ENCODE assay signal across 11 cellular contexts in the genomic region with DNA sequence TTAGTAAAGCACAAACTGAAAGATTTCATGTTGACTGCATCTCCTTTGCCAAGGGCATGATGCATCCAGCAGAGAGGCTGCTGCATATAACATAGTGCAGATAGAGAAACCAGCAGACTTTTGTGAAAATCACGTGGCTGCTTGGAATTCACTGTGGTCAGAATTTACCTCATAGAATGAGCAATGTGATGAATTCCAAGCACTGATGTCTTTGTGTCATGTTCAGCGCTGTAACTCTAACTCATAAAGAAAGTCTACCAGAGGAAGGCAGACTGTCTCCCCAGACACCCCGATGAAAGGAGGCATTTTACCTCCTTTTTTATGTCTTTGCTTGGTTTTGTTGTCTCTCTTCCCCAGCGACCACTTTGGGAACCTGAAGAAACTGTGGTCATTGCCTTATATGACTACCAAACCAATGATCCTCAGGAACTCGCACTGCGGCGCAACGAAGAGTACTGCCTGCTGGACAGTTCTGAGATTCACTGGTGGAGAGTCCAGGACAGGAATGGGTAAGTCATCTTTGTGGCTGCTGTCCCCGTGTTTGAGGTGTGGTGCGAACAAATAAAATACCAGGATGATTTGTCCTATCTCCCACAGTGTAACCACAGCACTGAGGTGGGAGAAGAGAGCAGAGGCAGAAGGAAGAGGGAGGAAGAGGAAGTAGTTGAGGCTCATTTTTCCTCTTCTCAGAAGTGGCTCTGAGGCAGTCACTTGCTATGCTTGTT. TPM values are rescaled to one million over a fixed set of nuclear protein-coding genes. Genes with fewer than 3 reads are reported as not detected.
DNase-seq lines count a peak whose midpoint lies in the region; ATAC-seq and TF ChIP-seq lines count a peak whose summit lies in the region.
"Had no signal": no experiment of that assay in that cellular context is flagged by ENCODE, and none has a peak within 500 bp of the region (broad histone marks: within the 10 kb centered on the region; RNA-seq: fewer than 3 reads in every experiment).

No MANE protein-coding gene starts in this region.

- H4K91ac ChIP-seq in IMR-90 (ENCODE audit: insufficient read depth, low read depth, low read length), result no peak overlapping the region

- no peak overlapping the region for H3K56ac ChIP-seq in IMR-90 (ENCODE audit: extremely low read depth, insufficient read depth, low read length)

- no peak overlapping the region for H3K23ac ChIP-seq in IMR-90 (ENCODE audit: low read depth, low read length)

- no peak overlapping the region for H4K8ac ChIP-seq in IMR-90 (ENCODE audit: low read depth in 2 of 2, low read length in 2 of 2)

- DNase-seq in AG09309 (ENCODE audit: low read depth), result peak; percentile 64
- peak; percentile 35 for DNase-seq in IMR-90
- peak; percentile 62 for DNase-seq in activated T-cell treated with anti-CD3 and anti-CD28 coated beads, Interleukin-2, amount 50 U/mL, for 1 hour
- DNase-seq in myocyte (ENCODE audit: low read depth), result peak; percentile 52
- DNase-seq in G401 (ENCODE audit: low spot score), result no peak
- no peak for DNase-seq in NCI-H2227 (lab: John Stamatoyannopoulos, UW; ENCODE audit: unreplicated experiment)
- DNase-seq in NCI-H2171 treated with DMSO at 0.1 percent for 48 hours (lab: John Stamatoyannopoulos, UW), result no peak
- no peak for DNase-seq in cerebellum (ENCODE audit: low spot score)
- DNase-seq: Caco-2 had no signal

- H3K4me3 ChIP-seq in AG09309 (ENCODE audit: control insufficient read depth, low read depth, low read length) (no peak overlapping the region), IMR-90 (ENCODE audit: insufficient read depth, low read depth, low read length) (no peak overlapping the region)
- H3K4me3 ChIP-seq: prostate gland had no signal

- no peak for TF ChIP-seq POLR2A in IMR-90 (IDR thresholded peaks at IDR 0.05; ENCODE audit: low read depth, low read length)

- no peak for TF ChIP-seq RAD21 in IMR-90 (IDR thresholded peaks at IDR 0.05; ENCODE audit: low read length)

- dilution Hi-C loops in IMR-90 (cut with HindIII; ENCODE audit: low sequenced_read_pairs, unreplicated experiment), result no loop called here

- H2BK5ac ChIP-seq in IMR-90 (ENCODE audit: low read depth, low read length, poor library complexity, severe bottlenecking), result no peak overlapping the region

- H3K18ac ChIP-seq in IMR-90 (ENCODE audit: low read depth, low read length), result no peak overlapping the region

- intact Hi-C loops in IMR-90 (cut with micrococcal nuclease), result no loop called here

- no peak overlapping the region for H2BK20ac ChIP-seq in IMR-90 (ENCODE audit: low read depth, low read length)

- no peaks in the 10 kb centered on the region for H3K79me1 ChIP-seq in IMR-90 (ENCODE audit: low read depth in 1 of 2, low read length in 2 of 2)

- CTCF ChIA-PET in IMR-90 (lab: Yijun Ruan, JAX), result no interaction called here

- no peak overlapping the region for H3K27ac ChIP-seq in IMR-90 (ENCODE audit: insufficient read depth, low read length)
- H3K27ac ChIP-seq: epithelial cell of prostate, prostate gland had no signal

- no peak overlapping the region for H3K4me2 ChIP-seq in IMR-90 (ENCODE audit: low read depth, low read length)

- ATAC-seq in IMR-90 (ENCODE audit: low read depth), result peak; percentile 27; the same call in 1 of the 2 replicates

- H2BK120ac ChIP-seq in IMR-90 (ENCODE audit: low read depth, low read length), result no peak overlapping the region

- H3K4ac ChIP-seq in IMR-90 (ENCODE audit: low read depth, low read length), result no peak overlapping the region

- H2AK5ac ChIP-seq in IMR-90 (ENCODE audit: low read depth, low read length), result no peak overlapping the region

- in situ Hi-C loops in IMR-90 (cut with MboI; ENCODE audit: low sequenced_read_pairs) (no loop called here), G401 (cut with HindIII; ENCODE audit: low sequenced_read_pairs) (no loop called here)

- H3K4me1 ChIP-seq in IMR-90 (ENCODE audit: control insufficient read depth, insufficient read depth, low read length), result no peaks in the 10 kb centered on the region
- H3K4me1 ChIP-seq: Caco-2, prostate gland had no signal

- H2BK15ac ChIP-seq in IMR-90 (ENCODE audit: low read depth, low read length), result no peak overlapping the region

- no peak overlapping the region for H4K5ac ChIP-seq in IMR-90 (ENCODE audit: low read depth, low read length)

- H3K36me3 ChIP-seq in IMR-90 (ENCODE audit: control insufficient read depth, insufficient read depth, low read length), result no peaks in the 10 kb centered on the region
- H3K36me3 ChIP-seq: prostate gland had no signal

- POLR2A ChIA-PET in IMR-90 (lab: Charles Lee; ENCODE audit: unreplicated experiment), result no interaction called here

- H3K9me3 ChIP-seq in IMR-90 (ENCODE audit: control insufficient read depth, insufficient read depth, low read length), result no peaks in the 10 kb centered on the region
- H3K9me3 ChIP-seq: Caco-2, prostate gland had no signal

- 51% methylated on average over 3 of the region's 10 CpGs; no CpG with 5 or more reads in 1 of the 2 experiments for WGBS in IMR-90 (ENCODE audit: extremely low coverage in 2 of 2, insufficient read length in 1 of 2), 2 experiments

- H3K9me1 ChIP-seq in IMR-90 (ENCODE audit: insufficient read depth, low read length), result no peaks in the 10 kb centered on the region

- H3K14ac ChIP-seq in IMR-90 (replicated peaks; ENCODE audit: low read depth, low read length), result no peak overlapping the region

- H2AFZ ChIP-seq in IMR-90 (replicated peaks; ENCODE audit: low read length, poor library complexity), result no peak overlapping the region

- no peaks in the 10 kb centered on the region for H4K20me1 ChIP-seq in IMR-90 (ENCODE audit: insufficient read depth, low read length)

- no peak overlapping the region for H3K9ac ChIP-seq in IMR-90 (ENCODE audit: low read depth, low read length)

- H3K27me3 ChIP-seq in IMR-90 (ENCODE audit: control insufficient read depth, insufficient read depth, low read length), result peaks cover 2% of the 10 kb centered on the region; the same call in 1 of the 2 replicates

- no peak for TF ChIP-seq CTCF in AG09309 (IDR thresholded peaks at IDR 0.05; ENCODE audit: control insufficient read depth, insufficient read depth, low read depth, low read length, missing control alignments)
- TF ChIP-seq CTCF in IMR-90 (conservative IDR thresholded peaks at IDR 0.05; ENCODE audit: low read depth, low read length), result no peak

- no TSS peak for BruUV-seq in IMR-90 (replicated peaks; lab: Mats Ljungman, UMichigan)

- no peak overlapping the region for H2AK9ac ChIP-seq in IMR-90 (replicated peaks; ENCODE audit: low read depth, low read length, poor library complexity)

TF ChIP-seq in IMR-90, 13 proteins besides CTCF, POLR2A, EP300 and RAD21:
- TF ChIP-seq, protein P1, sequence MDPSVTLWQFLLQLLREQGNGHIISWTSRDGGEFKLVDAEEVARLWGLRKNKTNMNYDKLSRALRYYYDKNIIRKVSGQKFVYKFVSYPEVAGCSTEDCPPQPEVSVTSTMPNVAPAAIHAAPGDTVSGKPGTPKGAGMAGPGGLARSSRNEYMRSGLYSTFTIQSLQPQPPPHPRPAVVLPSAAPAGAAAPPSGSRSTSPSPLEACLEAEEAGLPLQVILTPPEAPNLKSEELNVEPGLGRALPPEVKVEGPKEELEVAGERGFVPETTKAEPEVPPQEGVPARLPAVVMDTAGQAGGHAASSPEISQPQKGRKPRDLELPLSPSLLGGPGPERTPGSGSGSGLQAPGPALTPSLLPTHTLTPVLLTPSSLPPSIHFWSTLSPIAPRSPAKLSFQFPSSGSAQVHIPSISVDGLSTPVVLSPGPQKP (IDR thresholded peaks at IDR 0.05; ENCODE audit: borderline replicate concordance, low read depth, low read length), result no peak
- TF ChIP-seq, protein P2, sequence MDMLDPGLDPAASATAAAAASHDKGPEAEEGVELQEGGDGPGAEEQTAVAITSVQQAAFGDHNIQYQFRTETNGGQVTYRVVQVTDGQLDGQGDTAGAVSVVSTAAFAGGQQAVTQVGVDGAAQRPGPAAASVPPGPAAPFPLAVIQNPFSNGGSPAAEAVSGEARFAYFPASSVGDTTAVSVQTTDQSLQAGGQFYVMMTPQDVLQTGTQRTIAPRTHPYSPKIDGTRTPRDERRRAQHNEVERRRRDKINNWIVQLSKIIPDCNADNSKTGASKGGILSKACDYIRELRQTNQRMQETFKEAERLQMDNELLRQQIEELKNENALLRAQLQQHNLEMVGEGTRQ (IDR thresholded peaks at IDR 0.05; ENCODE audit: low read depth, low read length), result peak; percentile 46; the same call in 1 of the 2 replicates
TF ChIP-seq in IMR-90: peak in this region for 1.

RNA-seq across cellular contexts. Expression of a gene that starts 42.0 kb away (rescaled TPM):
- not detected in 2 replicates for total RNA-seq in IMR-90 (2012; rRNA removed)
- polyA plus RNA-seq in IMR-90 (2012; rRNA removed), result not detected in 2 replicates
- polyA plus RNA-seq in IMR-90 (2012; cell fraction: cytosol; rRNA removed), result not detected in 2 replicates
- polyA plus RNA-seq in IMR-90 (2012; cell fraction: nucleus; rRNA removed; ENCODE audit: low replicate concordance), result not detected in 2 replicates
- total RNA-seq in myocyte, result not detected in 2 replicates
- not detected for polyA plus RNA-seq in myocyte (2012)
- not detected in 2 replicates for total RNA-seq in G401 (2014; rRNA removed; shearing (Covaris generic))
- 0.09 TPM for total RNA-seq in cerebellum
- total RNA-seq: Caco-2 had no signal

RNA-seq across cellular contexts. Expression of a gene that starts 43.3 kb away (rescaled TPM):
- 11.7 and 13.4 TPM in 2 replicates for total RNA-seq in IMR-90 (2012; rRNA removed)
- 6.7 and 6.8 TPM in 2 replicates for polyA plus RNA-seq in IMR-90 (2012; rRNA removed)
- 5.7 and 7.9 TPM in 2 replicates for polyA plus RNA-seq in IMR-90 (2012; cell fraction: cytosol; rRNA removed)
- 8.1 and 10.4 TPM in 2 replicates for polyA plus RNA-seq in IMR-90 (2012; cell fraction: nucleus; rRNA removed; ENCODE audit: low replicate concordance)
- total RNA-seq in myocyte, result 5.5 and 5.6 TPM in 2 replicates
- polyA plus RNA-seq in myocyte (2012), result 8.8 TPM
- total RNA-seq in G401 (2014; rRNA removed; shearing (Covaris generic)), result 22.6 and 32.0 TPM in 2 replicates
- 94.8 TPM for total RNA-seq in cerebellum

RNA-seq across cellular contexts. Expression of a gene that starts 56.6 kb away (rescaled TPM):
- total RNA-seq in IMR-90 (2012; rRNA removed), result not detected in 2 replicates
- not detected in 2 replicates for polyA plus RNA-seq in IMR-90 (2012; rRNA removed)
- not detected in 2 replicates for polyA plus RNA-seq in IMR-90 (2012; cell fraction: cytosol; rRNA removed)
- polyA plus RNA-seq in IMR-90 (2012; cell fraction: nucleus; rRNA removed; ENCODE audit: low replicate concordance), result not detected in 2 replicates
- not detected in 2 replicates for total RNA-seq in myocyte
- not detected for polyA plus RNA-seq in myocyte (2012)
- total RNA-seq in G401 (2014; rRNA removed; shearing (Covaris generic)), result not detected in 2 replicates
- total RNA-seq in cerebellum, result not detected
- total RNA-seq: Caco-2 had no signal

Comparison
In these comparisons a context has a peak if more than half of its experiments do, and no peak if none do; other contexts are left out.
1. DNase-seq: peak in AG09309 (single experiment), IMR-90 (single experiment), activated T-cell treated with anti-CD3 and anti-CD28 coated beads, Interleukin-2, amount 50 U/mL, for 1 hour (single experiment) and myocyte (single experiment); none in G401 (single experiment), NCI-H2227 (single experiment), NCI-H2171 treated with DMSO at 0.1 percent for 48 hours (single experiment) and cerebellum (single experiment).